8 cellular contexts compared by ENCODE assay signal in genomic region chrX:103687696-103688191, GRCh38. TPM values are rescaled to one million over a fixed set of nuclear protein-coding genes. Genes with fewer than 3 reads are reported as not detected.
A peak's percentile ranks its signal among the peaks of the same experiment; 100 is the strongest.
DNase-seq lines count a peak whose midpoint lies in the region; ATAC-seq, FAIRE-seq and TF ChIP-seq lines count a peak whose summit lies in the region.

No MANE protein-coding gene starts in this region.

- POLR2A ChIA-PET in A549 (lab: Yijun Ruan, JAX), result interaction anchor here (0.7 to 3.1 kb wide), 7 partner anchors 31 to 767 kb away, joined by 3 to 23 read pairs (median 8); partner anchors contain the start of gene SLC25A53

- peak; percentile 56 to 58; a peak in 3 of 5 replicates for TF ChIP-seq RAD21 in A549 (conservative IDR thresholded peaks at IDR 0.05 in 1 of 2, IDR thresholded peaks at IDR 0.05 in 1 of 2)

- peak overlapping the region; percentile 96 to 100 for H3K27ac ChIP-seq in A549
- peak overlapping the region; percentile 88 to 96 for H3K27ac ChIP-seq in coronary artery

- FAIRE-seq in A549 (lab: Jason Lieb, UNC) (peak; percentile 68), GM19239 (lab: Jason Lieb, UNC) (peak; percentile 84)

- TF ChIP-seq CTCF in A549 (IDR thresholded peaks at IDR 0.05) (peak; percentile 73), coronary artery (IDR thresholded peaks at IDR 0.05) (peak; percentile 15)

- H3K4me3 ChIP-seq in A549 (peak overlapping the region; percentile 76), coronary artery (peak overlapping the region; percentile 74)

- 1% methylated on average over 16 of the region's 16 CpGs for WGBS in A549 (ENCODE audit: missing lambda C conversion rate)

- TF ChIP-seq POLR2A in A549 (IDR thresholded peaks at IDR 0.05; ENCODE audit: low read length), result peak; percentile 38; the same call in 1 of the 2 replicates

- peak; percentile 41 to 85 for DNase-seq in A549 (ENCODE audit: low read depth in 1 of 2, low spot score in 1 of 2)
- DNase-seq in GM19239 (ENCODE audit: insufficient read length, low spot score), result no peak
- DNase-seq in NCI-H2196 treated with DMSO at 0.1 percent for 48 hours (lab: John Stamatoyannopoulos, UW; ENCODE audit: unreplicated experiment), result peak; percentile 57
- DNase-seq in activated CD4-positive, alpha-beta T cell treated with anti-CD3 and anti-CD28 coated beads for 1 hour, result peak; percentile 20
- peak; percentile 76 for DNase-seq in coronary artery (ENCODE audit: low spot score)
- DNase-seq in left kidney (ENCODE audit: low read depth, low spot score), result peak; percentile 95
- peak; percentile 35 for DNase-seq in stimulated activated CD4-positive, alpha-beta T cell treated with anti-CD3 and anti-CD28 coated beads, Interleukin-1b, Interleukin-23, amount 100 ng/mL, for 48 hours

- no peaks in the 10 kb centered on the region for H3K9me3 ChIP-seq in A549

- H3K4me1 ChIP-seq in A549, result peaks cover 22% of the 10 kb centered on the region

- ATAC-seq in A549 (peak; percentile 46 to 52), HG03045 (IDR thresholded peaks at IDR 0.05; ENCODE audit: unreplicated experiment) (no peak)

- CTCF ChIA-PET in A549 (lab: Yijun Ruan, JAX), result interaction anchor here (1.0 to 1.6 kb wide), 2 partner anchors 23 to 30 kb away, joined by 4 to 6 read pairs; no protein-coding TSS in a partner anchor

- TF ChIP-seq EP300 in A549 (IDR thresholded peaks at IDR 0.05), result no peak

- H3K4me2 ChIP-seq in A549, result peak overlapping the region; percentile 72

TF ChIP-seq in A549, 52 proteins besides CTCF, POLR2A, EP300 and RAD21:
- no peak for TF ChIP-seq FOSB (CRISPR knock-in tag; IDR thresholded peaks at IDR 0.05)
- peak; percentile 44 for TF ChIP-seq SMC3 (IDR thresholded peaks at IDR 0.05)
- peak; percentile 61; the same call in 1 of the 2 replicates for TF ChIP-seq KDM5A (IDR thresholded peaks at IDR 0.05)
- peak; percentile 52; the same call in 1 of the 2 replicates for TF ChIP-seq PHF8 (IDR thresholded peaks at IDR 0.05; ENCODE audit: borderline replicate concordance, low read depth)
- no peak for TF ChIP-seq ZNF302 (CRISPR knock-in tag; IDR thresholded peaks at IDR 0.05)
- peak; percentile 49; the same call in 1 of the 2 replicates for TF ChIP-seq E2F6 (IDR thresholded peaks at IDR 0.05; ENCODE audit: borderline replicate concordance, low read depth)
- no peak for TF ChIP-seq HOXB13 (CRISPR knock-in tag; IDR thresholded peaks at IDR 0.05; ENCODE audit: low read depth)

RNA-seq across cellular contexts. Expression of gene MORF4L2, which starts 1.2 kb away (rescaled TPM):
- 572 and 582 TPM in 2 replicates for polyA plus RNA-seq in A549 (2011; rRNA removed)
- 203 and 213 TPM in 2 replicates for polyA plus RNA-seq in A549 (2012; cell fraction: cytosol; rRNA removed)
- 126 and 251 TPM in 2 replicates for polyA plus RNA-seq in A549 (2012; cell fraction: nucleus; rRNA removed)
- polyA plus RNA-seq in A549 (2017; fragmentation: RNase III; extraction: RNeasy Plus Mini Kit Qiagen cat#74134 plus additional on column Dnase treatment), result 482 to 521 TPM (median 493 TPM) in 3 replicates
- 155 and 169 TPM in 2 replicates for polyA minus RNA-seq in A549 (2011; rRNA and poly(A)+ RNA removed)

RNA-seq across cellular contexts. Expression of gene TMEM31, which starts 23.0 kb away (rescaled TPM):
- polyA plus RNA-seq in A549 (2011; rRNA removed), result 0.10 and 0.19 TPM in 2 replicates
- polyA plus RNA-seq in A549 (2012; cell fraction: cytosol; rRNA removed), result 0.06 TPM in 1 of 2 replicates, not detected in the other
- polyA plus RNA-seq in A549 (2012; cell fraction: nucleus; rRNA removed), result not detected in 2 replicates
- not detected in 3 replicates for polyA plus RNA-seq in A549 (2017; fragmentation: RNase III; extraction: RNeasy Plus Mini Kit Qiagen cat#74134 plus additional on column Dnase treatment)
- polyA minus RNA-seq in A549 (2011; rRNA and poly(A)+ RNA removed), result not detected in 2 replicates

RNA-seq across cellular contexts. Expression of gene TCEAL1, which starts 59.0 kb away (rescaled TPM):
- polyA plus RNA-seq in A549 (2011; rRNA removed) (29.7 and 40.7 TPM in 2 replicates), A549 (2017; fragmentation: RNase III; extraction: RNeasy Plus Mini Kit Qiagen cat#74134 plus additional on column Dnase treatment) (35.1 to 42.1 TPM (median 40.5 TPM) in 3 replicates)
- 18.1 and 18.9 TPM in 2 replicates for polyA plus RNA-seq in A549 (2012; cell fraction: cytosol; rRNA removed)
- polyA plus RNA-seq in A549 (2012; cell fraction: nucleus; rRNA removed), result 11.1 and 16.2 TPM in 2 replicates
- 2.9 and 3.1 TPM in 2 replicates for polyA minus RNA-seq in A549 (2011; rRNA and poly(A)+ RNA removed)
